In the genomic region with DNA sequence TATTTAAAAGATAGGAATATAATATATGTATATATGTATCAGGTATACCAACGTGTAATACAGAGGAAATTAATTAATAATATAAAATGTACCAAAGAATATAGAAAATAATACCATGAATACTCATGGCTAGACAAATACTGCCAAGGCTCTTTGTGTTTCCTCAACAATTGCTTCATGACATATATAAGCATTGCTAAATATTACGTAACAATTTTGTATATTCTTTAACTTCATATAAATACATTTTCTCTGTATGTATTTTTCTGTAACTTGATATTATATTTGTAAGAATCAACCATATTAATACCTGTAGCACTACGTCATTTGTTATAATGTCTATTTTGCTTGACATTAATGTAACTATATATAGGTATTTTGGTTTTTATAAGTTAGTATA, we compare ENCODE assay signal across 24 cellular contexts.
"Had no signal": no experiment of that assay in that cellular context is flagged by ENCODE, and none has a peak within 500 bp of the region (broad histone marks: within the 10 kb centered on the region; RNA-seq: fewer than 3 reads in every experiment).

No MANE protein-coding gene starts in this region.

- FAIRE-seq: islet of Langerhans, keratinocyte had no signal

- H3K4me3 ChIP-seq: coronary artery, dorsolateral prefrontal cortex, esophagus squamous epithelium, gastrocnemius medialis, heart right ventricle, left lung, lower lobe of right lung had no signal

- H3K4me1 ChIP-seq: gastrocnemius medialis, left lung, lower lobe of right lung had no signal

- H3K36me3 ChIP-seq: esophagus squamous epithelium, gastrocnemius medialis, heart right ventricle, left lung, lower lobe of right lung had no signal

- H3K27me3 ChIP-seq: esophagus squamous epithelium, gastrocnemius medialis, heart right ventricle, left lung had no signal

- ATAC-seq: esophagus mucosa, gastrocnemius medialis, heart right ventricle, left cardiac atrium, left lung, left ventricle myocardium superior, lower lobe of right lung had no signal

- DNase-seq: dermis blood vessel endothelial cell; dorsolateral prefrontal cortex; effector CD4-positive, alpha-beta T cell; effector memory CD4-positive, alpha-beta T cell; erythroblast; esophagus squamous epithelium; foreskin fibroblast; foreskin melanocyte; gastrocnemius medialis; glutamatergic neuron; head of caudate nucleus; heart right ventricle; hippocampal formation; left cardiac atrium; left lung; left ventricle myocardium superior; lower lobe of right lung; mesenchymal stem cell; midbrain had no signal

- H3K27ac ChIP-seq: coronary artery, dorsolateral prefrontal cortex, epithelial cell of prostate, gastrocnemius medialis, heart right ventricle, left lung, lower lobe of right lung had no signal

- H3K9me3 ChIP-seq: esophagus squamous epithelium, gastrocnemius medialis, heart right ventricle, left lung, lower lobe of right lung had no signal
